32 cellular contexts compared by ENCODE assay signal in genomic region chrX:123743312-123743711, GRCh38.
"Had no signal": no experiment of that assay in that cellular context is flagged by ENCODE, and none has a peak within 500 bp of the region (broad histone marks: within the 10 kb centered on the region; RNA-seq: fewer than 3 reads in every experiment).

No MANE protein-coding gene starts in this region.

- DNase-seq: activated CD4-positive, alpha-beta memory T cell treated with anti-CD3 and anti-CD28 coated beads, Interleukin-2, amount 10 ng/mL, durations not matched to agents 7 days and 5 days; activated CD4-positive, alpha-beta T cell treated with anti-CD3 and anti-CD28 coated beads for 36 hours; activated CD4-positive, alpha-beta T cell treated with anti-CD3 and anti-CD28 coated beads, Interleukin-2, amount 10 ng/mL, durations not matched to agents 24 days and 14 days; activated CD4-positive, alpha-beta T cell treated with anti-CD3 and anti-CD28 coated beads, Interleukin-2, amount 50 U/mL, for 4 hours; activated CD4-positive, CD25-positive, alpha-beta regulatory T cell; activated CD4-positive, CD25-positive, alpha-beta regulatory T cell treated with anti-CD3 and anti-CD28 coated beads, Interleukin-2, amount 50 U/mL, for 72 hours; activated CD8-positive, alpha-beta memory T cell treated with anti-CD3 and anti-CD28 coated beads, Interleukin-2, amount 50 U/mL, for 48 hours; activated gamma-delta T cell; activated naive CD4-positive, alpha-beta T cell; activated naive CD4-positive, alpha-beta T cell treated with anti-CD3 and anti-CD28 coated beads, Interleukin-2, amount 50 U/mL, for 16 hours; activated T-cell treated with anti-CD3 and anti-CD28 coated beads for 4 hours; activated T-cell treated with anti-CD3 and anti-CD28 coated beads, Interleukin-2, amount 50 U/mL, for 24 hours; activated T-cell treated with anti-CD3 and anti-CD28 coated beads, Interleukin-2, amount 50 U/mL, for 72 hours; amygdala; aorta; central memory CD4-positive, alpha-beta T cell; cerebellar nuclear complex; colonic mucosa; effector CD8-positive, alpha-beta T cell; esophagus squamous epithelium; foreskin melanocyte; heart right ventricle; T-helper 1 cell; T-helper 2 cell had no signal

- H3K36me3 Mint-ChIP-seq: activated naive CD8-positive, alpha-beta T cell; brain had no signal

- H3K4me3 ChIP-seq: breast epithelium, cardiac muscle cell, colonic mucosa, esophagus squamous epithelium, gastroesophageal sphincter, heart right ventricle had no signal

- H3K27me3 Mint-ChIP-seq: activated CD4-positive, alpha-beta T cell treated with anti-CD3 and anti-CD28 coated beads for 36 hours; activated naive CD8-positive, alpha-beta T cell; activated T-cell treated with anti-CD3 and anti-CD28 coated beads, Interleukin-2, amount 50 U/mL, for 24 hours; brain had no signal

- H3K9me3 Mint-ChIP-seq: activated CD4-positive, alpha-beta memory T cell treated with anti-CD3 and anti-CD28 coated beads, Interleukin-2, amount 10 ng/mL, durations not matched to agents 7 days and 5 days; activated CD4-positive, alpha-beta T cell treated with anti-CD3 and anti-CD28 coated beads, Interleukin-2, amount 10 ng/mL, durations not matched to agents 24 days and 14 days; activated T-cell treated with anti-CD3 and anti-CD28 coated beads, Interleukin-2, amount 50 U/mL, for 24 hours; activated T-cell treated with anti-CD3 and anti-CD28 coated beads, Interleukin-2, amount 50 U/mL, for 72 hours had no signal

- H3K4me1 Mint-ChIP-seq: activated CD4-positive, alpha-beta T cell treated with anti-CD3 and anti-CD28 coated beads for 36 hours; activated CD4-positive, alpha-beta T cell treated with anti-CD3 and anti-CD28 coated beads, Interleukin-2, amount 10 ng/mL, durations not matched to agents 24 days and 14 days; brain had no signal

- H3K9me3 ChIP-seq: breast epithelium, colonic mucosa, esophagus squamous epithelium, gastroesophageal sphincter, heart right ventricle had no signal

- ATAC-seq: activated CD4-positive, alpha-beta T cell treated with anti-CD3 and anti-CD28 coated beads for 36 hours; activated T-cell treated with anti-CD3 and anti-CD28 coated beads, Interleukin-2, amount 50 U/mL, for 72 hours; gastroesophageal sphincter; heart right ventricle had no signal

- FAIRE-seq: endometrium, endothelial cell of umbilical vein had no signal

- H3K4me1 ChIP-seq: breast epithelium, colonic mucosa, esophagus squamous epithelium, gastroesophageal sphincter, heart right ventricle had no signal

- H3K27ac ChIP-seq: breast epithelium, cardiac muscle cell, colonic mucosa, epithelial cell of prostate, esophagus squamous epithelium, heart right ventricle had no signal

- H3K4me3 Mint-ChIP-seq: activated CD4-positive, alpha-beta memory T cell treated with anti-CD3 and anti-CD28 coated beads, Interleukin-2, amount 10 ng/mL, durations not matched to agents 7 days and 5 days; activated CD4-positive, alpha-beta T cell treated with anti-CD3 and anti-CD28 coated beads for 36 hours; activated CD4-positive, alpha-beta T cell treated with anti-CD3 and anti-CD28 coated beads, Interleukin-2, amount 10 ng/mL, durations not matched to agents 24 days and 14 days; activated naive CD8-positive, alpha-beta T cell; activated T-cell treated with anti-CD3 and anti-CD28 coated beads, Interleukin-2, amount 50 U/mL, for 24 hours; activated T-cell treated with anti-CD3 and anti-CD28 coated beads, Interleukin-2, amount 50 U/mL, for 72 hours; brain had no signal

- H3K36me3 ChIP-seq: breast epithelium, cardiac muscle cell, colonic mucosa, esophagus squamous epithelium, gastroesophageal sphincter, heart right ventricle had no signal

- H3K27me3 ChIP-seq: breast epithelium, cardiac muscle cell, colonic mucosa, esophagus squamous epithelium, gastroesophageal sphincter, heart right ventricle had no signal

- H3K27ac Mint-ChIP-seq: activated CD4-positive, alpha-beta memory T cell treated with anti-CD3 and anti-CD28 coated beads, Interleukin-2, amount 10 ng/mL, durations not matched to agents 7 days and 5 days; activated CD4-positive, alpha-beta T cell treated with anti-CD3 and anti-CD28 coated beads for 36 hours; activated CD4-positive, alpha-beta T cell treated with anti-CD3 and anti-CD28 coated beads, Interleukin-2, amount 10 ng/mL, durations not matched to agents 24 days and 14 days; activated naive CD8-positive, alpha-beta T cell; activated T-cell treated with anti-CD3 and anti-CD28 coated beads, Interleukin-2, amount 50 U/mL, for 24 hours; activated T-cell treated with anti-CD3 and anti-CD28 coated beads, Interleukin-2, amount 50 U/mL, for 72 hours; brain had no signal
